Comparison of ENCODE assay signal across 1 cellular context in genomic region chr9:29875522-29875921, GRCh38.
TF ChIP-seq lines count a peak whose summit lies in the region.

No MANE protein-coding gene starts in this region.

TF ChIP-seq in H1, 55 proteins besides CTCF, POLR2A, EP300 and RAD21:
- TF ChIP-seq CHD7 (IDR thresholded peaks at IDR 0.05; ENCODE audit: insufficient replicate concordance, low read length) (peak; percentile 70), BRCA1 (IDR thresholded peaks at IDR 0.05; ENCODE audit: low read depth, low read length) (no peak), CBX8 (IDR thresholded peaks at IDR 0.05; ENCODE audit: borderline replicate concordance, low read depth, low read length) (no peak)
